28 cellular contexts compared by ENCODE assay signal in the genomic region with DNA sequence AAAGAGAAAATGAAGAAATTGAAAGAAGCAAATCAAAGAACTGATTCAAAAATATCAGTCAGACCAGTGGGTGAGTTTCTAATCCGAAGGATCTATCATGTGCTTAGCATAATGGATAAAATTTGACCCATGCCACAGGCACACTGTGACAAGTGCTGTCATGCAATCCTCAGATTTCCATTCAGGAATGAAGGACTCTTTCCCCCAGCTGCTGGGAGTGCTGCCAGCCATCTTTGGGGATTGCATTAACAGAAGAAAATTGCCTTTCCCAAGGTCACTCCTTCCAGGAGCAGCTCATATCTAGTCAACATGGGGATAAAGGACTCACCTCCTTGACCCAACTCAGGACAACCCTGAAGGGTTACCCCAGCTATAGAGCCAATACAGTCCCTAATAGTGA.
"Had no signal": no experiment of that assay in that cellular context is flagged by ENCODE, and none has a peak within 500 bp of the region (broad histone marks: within the 10 kb centered on the region; RNA-seq: fewer than 3 reads in every experiment).

No MANE protein-coding gene starts in this region.

- H3K4me1 Mint-ChIP-seq: activated CD4-positive, alpha-beta memory T cell treated with anti-CD3 and anti-CD28 coated beads, Interleukin-2, amount 10 ng/mL, durations not matched to agents 7 days and 5 days; activated CD4-positive, alpha-beta T cell treated with anti-CD3 and anti-CD28 coated beads for 36 hours; activated naive CD8-positive, alpha-beta T cell treated with anti-CD3 and anti-CD28 coated beads, Interleukin-2, amount 50 U/mL, for 24 hours; T-cell had no signal

- ATAC-seq: activated CD4-positive, alpha-beta T cell treated with anti-CD3 and anti-CD28 coated beads for 36 hours; activated naive CD4-positive, alpha-beta T cell treated with anti-CD3 and anti-CD28 coated beads, Interleukin-2, amount 50 U/mL, for 72 hours; activated naive CD8-positive, alpha-beta T cell treated with anti-CD3 and anti-CD28 coated beads, Interleukin-2, amount 50 U/mL, for 24 hours; Panc1; Right ventricle myocardium inferior; T-cell had no signal

- H3K27me3 Mint-ChIP-seq: activated CD4-positive, alpha-beta memory T cell treated with anti-CD3 and anti-CD28 coated beads, Interleukin-2, amount 10 ng/mL, durations not matched to agents 7 days and 5 days; activated naive CD8-positive, alpha-beta T cell treated with anti-CD3 and anti-CD28 coated beads, Interleukin-2, amount 50 U/mL, for 24 hours; T-cell had no signal

- DNase-seq: activated CD4-positive, alpha-beta memory T cell treated with anti-CD3 and anti-CD28 coated beads, Interleukin-2, amount 10 ng/mL, durations not matched to agents 7 days and 5 days; activated CD4-positive, alpha-beta T cell treated with anti-CD3 and anti-CD28 coated beads for 36 hours; activated CD4-positive, alpha-beta T cell treated with anti-CD3 and anti-CD28 coated beads, Interleukin-2, amount 50 U/mL, for 1 hour; activated CD8-positive, alpha-beta memory T cell treated with anti-CD3 and anti-CD28 coated beads, Interleukin-2, amount 50 U/mL, for 4 hours; activated effector memory CD4-positive, alpha-beta T cell treated with Interleukin-2 at 50 U/mL for 16 hours; activated naive CD4-positive, alpha-beta T cell; activated naive CD8-positive, alpha-beta T cell treated with anti-CD3 and anti-CD28 coated beads, Interleukin-2, amount 50 U/mL, for 24 hours; amniotic stem cell; NCI-H1048; NCI-H1417; NCI-H2029; NCI-H2107; NCI-H2171 treated with DMSO at 0.1 percent for 48 hours; NCI-H226; NCI-H510A; NCI-H526 treated with DMSO at 0.1 percent for 48 hours; NK-92 treated with Interleukin-12 subunit alpha and Interleukin-12 subunit beta, amount 100 ng/mL, for 24 hours; OCI-M1; RPMI8226; T-cell; WERI-Rb-1 had no signal

- H3K36me3 Mint-ChIP-seq: activated naive CD4-positive, alpha-beta T cell treated with anti-CD3 and anti-CD28 coated beads, Interleukin-2, amount 50 U/mL, for 72 hours; brain; T-cell had no signal

- H3K4me3 Mint-ChIP-seq: activated CD4-positive, alpha-beta memory T cell treated with anti-CD3 and anti-CD28 coated beads, Interleukin-2, amount 10 ng/mL, durations not matched to agents 7 days and 5 days; activated CD4-positive, alpha-beta T cell treated with anti-CD3 and anti-CD28 coated beads for 36 hours; activated naive CD8-positive, alpha-beta T cell treated with anti-CD3 and anti-CD28 coated beads, Interleukin-2, amount 50 U/mL, for 24 hours; brain; T-cell had no signal

- H3K4me3 ChIP-seq: ascending aorta, cardiac muscle cell, SK-N-MC had no signal

- H3K27ac ChIP-seq: ascending aorta, cardiac muscle cell, SK-N-MC, WERI-Rb-1 had no signal

- H3K9me3 Mint-ChIP-seq: activated CD4-positive, alpha-beta memory T cell treated with anti-CD3 and anti-CD28 coated beads, Interleukin-2, amount 10 ng/mL, durations not matched to agents 7 days and 5 days; brain had no signal

- H3K4me1 ChIP-seq: ascending aorta had no signal

- H3K9me3 ChIP-seq: ascending aorta had no signal

- H3K36me3 ChIP-seq: ascending aorta, cardiac muscle cell, WERI-Rb-1 had no signal

- H3K27me3 ChIP-seq: ascending aorta, cardiac muscle cell had no signal

- H3K27ac Mint-ChIP-seq: activated CD4-positive, alpha-beta memory T cell treated with anti-CD3 and anti-CD28 coated beads, Interleukin-2, amount 10 ng/mL, durations not matched to agents 7 days and 5 days; activated CD4-positive, alpha-beta T cell treated with anti-CD3 and anti-CD28 coated beads for 36 hours; activated naive CD4-positive, alpha-beta T cell treated with anti-CD3 and anti-CD28 coated beads, Interleukin-2, amount 50 U/mL, for 72 hours; activated naive CD8-positive, alpha-beta T cell treated with anti-CD3 and anti-CD28 coated beads, Interleukin-2, amount 50 U/mL, for 24 hours; brain; T-cell had no signal
